ENCODE assay signal across 29 cellular contexts in the genomic region with DNA sequence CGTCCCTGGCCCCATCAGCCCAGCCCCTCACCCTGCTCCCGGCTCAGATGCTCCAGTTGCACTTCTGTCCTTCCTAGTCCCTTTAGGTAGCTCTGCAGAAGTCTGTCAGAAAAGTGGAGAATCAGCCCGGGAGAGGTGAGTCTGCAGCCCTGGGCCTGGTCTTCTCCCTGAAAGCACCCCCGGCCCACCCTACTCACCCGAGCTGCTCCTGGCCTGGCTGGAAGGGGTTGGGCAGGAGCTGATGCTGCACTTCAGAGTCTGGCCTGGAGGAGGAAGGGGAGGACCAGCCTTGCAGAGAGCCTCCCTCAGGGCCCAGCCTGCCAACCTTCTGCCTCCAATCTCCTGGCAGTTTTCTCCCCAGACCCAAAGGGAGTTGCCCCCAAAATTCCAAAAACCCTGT. TPM values are rescaled to one million over a fixed set of nuclear protein-coding genes. Genes with fewer than 3 reads are reported as not detected.
"Had no signal": no experiment of that assay in that cellular context is flagged by ENCODE, and none has a peak within 500 bp of the region (broad histone marks: within the 10 kb centered on the region; RNA-seq: fewer than 3 reads in every experiment).

No MANE protein-coding gene starts in this region.

- H3K36me3 Mint-ChIP-seq: immature natural killer cell; memory B cell; naive thymus-derived CD4-positive, alpha-beta T cell had no signal

- H3K27ac Mint-ChIP-seq: activated naive CD8-positive, alpha-beta T cell; dendritic cell treated with granulocyte-macrophage colony-stimulating factor and Interleukin-4, amounts not matched to agents 40 ng/mL and 50 ng/mL, for 4 days; endodermal cell; immature natural killer cell; memory B cell; naive thymus-derived CD4-positive, alpha-beta T cell had no signal

- ATAC-seq: activated CD4-positive, CD25-positive, alpha-beta regulatory T cell treated with anti-CD3 and anti-CD28 coated beads, Interleukin-2, amount 50 U/mL, for 24 hours; esophagus mucosa; naive thymus-derived CD4-positive, alpha-beta T cell; right cardiac atrium; upper lobe of right lung had no signal

- H3K4me1 Mint-ChIP-seq: central memory CD8-positive, alpha-beta T cell; endodermal cell; immature natural killer cell; memory B cell had no signal

- H3K9me3 Mint-ChIP-seq: central memory CD8-positive, alpha-beta T cell; dendritic cell treated with granulocyte-macrophage colony-stimulating factor and Interleukin-4, amounts not matched to agents 40 ng/mL and 50 ng/mL, for 4 days; endodermal cell; immature natural killer cell; memory B cell; naive thymus-derived CD4-positive, alpha-beta T cell had no signal

- H3K4me3 Mint-ChIP-seq: activated naive CD8-positive, alpha-beta T cell; central memory CD8-positive, alpha-beta T cell; dendritic cell treated with granulocyte-macrophage colony-stimulating factor and Interleukin-4, amounts not matched to agents 40 ng/mL and 50 ng/mL, for 4 days; endodermal cell; immature natural killer cell; memory B cell; naive thymus-derived CD4-positive, alpha-beta T cell had no signal

- DNase-seq: activated CD4-positive, alpha-beta T cell treated with anti-CD3 and anti-CD28 coated beads for 48 hours; activated CD4-positive, alpha-beta T cell treated with anti-CD3 and anti-CD28 coated beads, Interleukin-2, amount 50 U/mL, for 48 hours; activated CD8-positive, alpha-beta memory T cell treated with anti-CD3 and anti-CD28 coated beads for 24 hours; activated effector memory CD4-positive, alpha-beta T cell treated with Interleukin-2 at 50 U/mL for 16 hours; activated naive CD4-positive, alpha-beta T cell treated with Interleukin-2 at 50 U/mL for 16 hours; anterior cingulate cortex; endodermal cell; foreskin fibroblast; head of caudate nucleus; hippocampal formation; immature natural killer cell; midbrain; naive thymus-derived CD4-positive, alpha-beta T cell; nucleus accumbens; spleen; stimulated activated naive CD4-positive, alpha-beta T cell; T-helper 9 cell; tibial artery; upper lobe of right lung had no signal

RNA-seq across cellular contexts. Expression of a gene that starts 21.3 kb away (rescaled TPM):
- total RNA-seq: bronchial epithelial cell, esophagus mucosa, kidney epithelial cell, suprapubic skin had no signal
